ENCODE assay signal across 1 cellular context in genomic region chr1:202270871-202271326, GRCh38.
TF ChIP-seq lines count a peak whose summit lies in the region.

No MANE protein-coding gene starts in this region.

TF ChIP-seq in HEK293, 187 proteins besides CTCF, POLR2A, EP300 and RAD21 (continued from another document and continues in another):
- TF ChIP-seq, protein P1, sequence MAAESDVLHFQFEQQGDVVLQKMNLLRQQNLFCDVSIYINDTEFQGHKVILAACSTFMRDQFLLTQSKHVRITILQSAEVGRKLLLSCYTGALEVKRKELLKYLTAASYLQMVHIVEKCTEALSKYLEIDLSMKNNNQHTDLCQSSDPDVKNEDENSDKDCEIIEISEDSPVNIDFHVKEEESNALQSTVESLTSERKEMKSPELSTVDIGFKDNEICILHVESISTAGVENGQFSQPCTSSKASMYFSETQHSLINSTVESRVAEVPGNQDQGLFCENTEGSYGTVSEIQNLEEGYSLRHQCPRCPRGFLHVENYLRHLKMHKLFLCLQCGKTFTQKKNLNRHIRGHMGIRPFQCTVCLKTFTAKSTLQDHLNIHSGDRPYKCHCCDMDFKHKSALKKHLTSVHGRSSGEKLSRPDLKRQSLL (tag by site-specific recombination; IDR thresholded peaks at IDR 0.05), result no peak
- TF ChIP-seq ZNF707 (tag by site-specific recombination; IDR thresholded peaks at IDR 0.05) (no peak), ZNF335 (tag by site-specific recombination; conservative IDR thresholded peaks at IDR 0.05) (0 out of 2 replicates have a peak, but pooled peaks have one; percentile 23), ZNF394 (tag by site-specific recombination; IDR thresholded peaks at IDR 0.05; ENCODE audit: borderline replicate concordance) (no peak), ZNF600 (tag by site-specific recombination; IDR thresholded peaks at IDR 0.05) (no peak), ZNF362 (tag by site-specific recombination; IDR thresholded peaks at IDR 0.05) (no peak), ZNF510 (tag by site-specific recombination; IDR thresholded peaks at IDR 0.05; ENCODE audit: insufficient replicate concordance) (no peak), ZNF416 (tag by site-specific recombination; IDR thresholded peaks at IDR 0.05) (no peak), ZNF148 (tag by site-specific recombination; IDR thresholded peaks at IDR 0.05; ENCODE audit: borderline replicate concordance) (no peak), ZFP37 (tag by site-specific recombination; IDR thresholded peaks at IDR 0.05) (no peak), ZNF768 (tag by site-specific recombination; IDR thresholded peaks at IDR 0.05) (no peak), ZNF24 (tag by site-specific recombination; IDR thresholded peaks at IDR 0.05) (peak; percentile 27; the same call in 1 of the 2 replicates), MEIS1 (CRISPR knock-in tag; IDR thresholded peaks at IDR 0.05; ENCODE audit: borderline replicate concordance) (no peak), GLIS1 (tag by site-specific recombination; IDR thresholded peaks at IDR 0.05) (peak; percentile 99), ZNF549 (tag by site-specific recombination; IDR thresholded peaks at IDR 0.05) (no peak), ZNF341 (tag by site-specific recombination; IDR thresholded peaks at IDR 0.05; ENCODE audit: low read depth) (peak; percentile 22; the same call in 1 of the 2 replicates), ZNF140 (tag by site-specific recombination; IDR thresholded peaks at IDR 0.05) (no peak), ZNF248 (tag by site-specific recombination; IDR thresholded peaks at IDR 0.05) (no peak), ZNF26 (tag by site-specific recombination; IDR thresholded peaks at IDR 0.05) (no peak), FEZF1 (tag by site-specific recombination; IDR thresholded peaks at IDR 0.05) (peak; percentile 64), ZNF785 (tag by site-specific recombination; IDR thresholded peaks at IDR 0.05) (no peak), ZSCAN30 (tag by site-specific recombination; IDR thresholded peaks at IDR 0.05) (0 out of 2 replicates have a peak, but pooled peaks have one; percentile 53), BCL11B (tag by site-specific recombination; IDR thresholded peaks at IDR 0.05; ENCODE audit: low read depth) (no peak), ZNF223 (tag by site-specific recombination; IDR thresholded peaks at IDR 0.05) (no peak), SCRT1 (tag by site-specific recombination; IDR thresholded peaks at IDR 0.05; ENCODE audit: borderline replicate concordance) (no peak), ZNF404 (tag by site-specific recombination; IDR thresholded peaks at IDR 0.05) (no peak), ZNF239 (tag by site-specific recombination; IDR thresholded peaks at IDR 0.05) (no peak), ZNF701 (tag by site-specific recombination; IDR thresholded peaks at IDR 0.05) (no peak), ZNF114 (tag by site-specific recombination; IDR thresholded peaks at IDR 0.05) (no peak), ZNF670 (tag by site-specific recombination; IDR thresholded peaks at IDR 0.05; ENCODE audit: low read depth) (no peak), YY2 (tag by site-specific recombination; IDR thresholded peaks at IDR 0.05) (no peak), ZNF501 (tag by site-specific recombination; IDR thresholded peaks at IDR 0.05) (no peak), ZNF138 (tag by site-specific recombination; IDR thresholded peaks at IDR 0.05; ENCODE audit: borderline replicate concordance) (no peak), ZBTB17 (tag by site-specific recombination; IDR thresholded peaks at IDR 0.05) (0 out of 2 replicates have a peak, but pooled peaks have one; percentile 32), ZNF623 (tag by site-specific recombination; IDR thresholded peaks at IDR 0.05) (no peak), MYNN (tag by site-specific recombination; IDR thresholded peaks at IDR 0.05; ENCODE audit: borderline replicate concordance) (no peak), ZNF423 (tag by site-specific recombination; IDR thresholded peaks at IDR 0.05) (no peak), ZNF548 (tag by site-specific recombination; IDR thresholded peaks at IDR 0.05) (no peak), ZIC2 (tag by site-specific recombination; IDR thresholded peaks at IDR 0.05) (peak; percentile 27; the same call in 1 of the 2 replicates), ZNF37A (tag by site-specific recombination; IDR thresholded peaks at IDR 0.05) (no peak), ZNF843 (tag by site-specific recombination; IDR thresholded peaks at IDR 0.05) (no peak), ZNF558 (tag by site-specific recombination; IDR thresholded peaks at IDR 0.05) (no peak), HIC1 (tag by site-specific recombination; IDR thresholded peaks at IDR 0.05) (no peak), PATZ1 (tag by site-specific recombination; IDR thresholded peaks at IDR 0.05) (no peak)
- TF ChIP-seq, protein P2, sequence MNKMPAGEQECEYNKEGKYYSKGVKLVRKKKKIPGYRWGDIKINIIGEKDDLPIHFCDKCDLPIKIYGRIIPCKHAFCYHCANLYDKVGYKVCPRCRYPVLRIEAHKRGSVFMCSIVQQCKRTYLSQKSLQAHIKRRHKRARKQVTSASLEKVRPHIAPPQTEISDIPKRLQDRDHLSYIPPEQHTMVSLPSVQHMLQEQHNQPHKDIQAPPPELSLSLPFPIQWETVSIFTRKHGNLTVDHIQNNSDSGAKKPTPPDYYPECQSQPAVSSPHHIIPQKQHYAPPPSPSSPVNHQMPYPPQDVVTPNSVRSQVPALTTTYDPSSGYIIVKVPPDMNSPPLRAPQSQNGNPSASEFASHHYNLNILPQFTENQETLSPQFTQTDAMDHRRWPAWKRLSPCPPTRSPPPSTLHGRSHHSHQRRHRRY (tag by site-specific recombination; IDR thresholded peaks at IDR 0.05), result no peak
- TF ChIP-seq, protein P3, sequence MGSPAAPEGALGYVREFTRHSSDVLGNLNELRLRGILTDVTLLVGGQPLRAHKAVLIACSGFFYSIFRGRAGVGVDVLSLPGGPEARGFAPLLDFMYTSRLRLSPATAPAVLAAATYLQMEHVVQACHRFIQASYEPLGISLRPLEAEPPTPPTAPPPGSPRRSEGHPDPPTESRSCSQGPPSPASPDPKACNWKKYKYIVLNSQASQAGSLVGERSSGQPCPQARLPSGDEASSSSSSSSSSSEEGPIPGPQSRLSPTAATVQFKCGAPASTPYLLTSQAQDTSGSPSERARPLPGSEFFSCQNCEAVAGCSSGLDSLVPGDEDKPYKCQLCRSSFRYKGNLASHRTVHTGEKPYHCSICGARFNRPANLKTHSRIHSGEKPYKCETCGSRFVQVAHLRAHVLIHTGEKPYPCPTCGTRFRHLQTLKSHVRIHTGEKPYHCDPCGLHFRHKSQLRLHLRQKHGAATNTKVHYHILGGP (tag by site-specific recombination; IDR thresholded peaks at IDR 0.05), result no peak
- TF ChIP-seq, protein P4, sequence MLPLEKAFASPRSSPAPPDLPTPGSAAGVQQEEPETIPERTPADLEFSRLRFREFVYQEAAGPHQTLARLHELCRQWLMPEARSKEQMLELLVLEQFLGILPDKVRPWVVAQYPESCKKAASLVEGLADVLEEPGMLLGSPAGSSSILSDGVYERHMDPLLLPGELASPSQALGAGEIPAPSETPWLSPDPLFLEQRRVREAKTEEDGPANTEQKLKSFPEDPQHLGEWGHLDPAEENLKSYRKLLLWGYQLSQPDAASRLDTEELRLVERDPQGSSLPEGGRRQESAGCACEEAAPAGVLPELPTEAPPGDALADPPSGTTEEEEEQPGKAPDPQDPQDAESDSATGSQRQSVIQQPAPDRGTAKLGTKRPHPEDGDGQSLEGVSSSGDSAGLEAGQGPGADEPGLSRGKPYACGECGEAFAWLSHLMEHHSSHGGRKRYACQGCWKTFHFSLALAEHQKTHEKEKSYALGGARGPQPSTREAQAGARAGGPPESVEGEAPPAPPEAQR (tag by site-specific recombination; IDR thresholded peaks at IDR 0.05), result no peak
